Comparison of ENCODE assay signal across 1 cellular context in genomic region chr2:176178271-176178806, GRCh38.
TF ChIP-seq lines count a peak whose summit lies in the region.

No MANE protein-coding gene starts in this region.

TF ChIP-seq in HEK293, 187 proteins besides CTCF, POLR2A, EP300 and RAD21 (continued from another document):
- TF ChIP-seq, protein P1, sequence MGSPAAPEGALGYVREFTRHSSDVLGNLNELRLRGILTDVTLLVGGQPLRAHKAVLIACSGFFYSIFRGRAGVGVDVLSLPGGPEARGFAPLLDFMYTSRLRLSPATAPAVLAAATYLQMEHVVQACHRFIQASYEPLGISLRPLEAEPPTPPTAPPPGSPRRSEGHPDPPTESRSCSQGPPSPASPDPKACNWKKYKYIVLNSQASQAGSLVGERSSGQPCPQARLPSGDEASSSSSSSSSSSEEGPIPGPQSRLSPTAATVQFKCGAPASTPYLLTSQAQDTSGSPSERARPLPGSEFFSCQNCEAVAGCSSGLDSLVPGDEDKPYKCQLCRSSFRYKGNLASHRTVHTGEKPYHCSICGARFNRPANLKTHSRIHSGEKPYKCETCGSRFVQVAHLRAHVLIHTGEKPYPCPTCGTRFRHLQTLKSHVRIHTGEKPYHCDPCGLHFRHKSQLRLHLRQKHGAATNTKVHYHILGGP (tag by site-specific recombination; IDR thresholded peaks at IDR 0.05), result no peak
- TF ChIP-seq GLIS2 (tag by site-specific recombination; IDR thresholded peaks at IDR 0.05) (peak; percentile 24; the same call in 1 of the 2 replicates), ZNF202 (tag by site-specific recombination; IDR thresholded peaks at IDR 0.05; ENCODE audit: borderline replicate concordance) (no peak), EGR2 (tag by site-specific recombination; IDR thresholded peaks at IDR 0.05; ENCODE audit: low read depth) (0 out of 2 replicates have a peak, but pooled peaks have one; percentile 34), KLF1 (tag by site-specific recombination; IDR thresholded peaks at IDR 0.05) (no peak), OVOL3 (tag by site-specific recombination; IDR thresholded peaks at IDR 0.05) (no peak), SP7 (tag by site-specific recombination; IDR thresholded peaks at IDR 0.05) (peak; percentile 36), ZFHX2 (tag by site-specific recombination; conservative IDR thresholded peaks at IDR 0.05) (0 out of 2 replicates have a peak, but pooled peaks have one; percentile 35), YY2 (tag by site-specific recombination; IDR thresholded peaks at IDR 0.05) (no peak), KLF9 (tag by site-specific recombination; IDR thresholded peaks at IDR 0.05; ENCODE audit: low read depth) (peak; percentile 83), ZNF324 (tag by site-specific recombination; IDR thresholded peaks at IDR 0.05) (no peak), ZNF335 (tag by site-specific recombination; conservative IDR thresholded peaks at IDR 0.05) (peak; percentile 31; the same call in 1 of the 2 replicates), GLI2 (tag by site-specific recombination; IDR thresholded peaks at IDR 0.05; ENCODE audit: borderline replicate concordance, low read depth) (no peak), ZNF416 (tag by site-specific recombination; IDR thresholded peaks at IDR 0.05) (no peak), ZNF184 (tag by site-specific recombination; IDR thresholded peaks at IDR 0.05) (no peak), SP2 (tag by site-specific recombination; IDR thresholded peaks at IDR 0.05) (peak; percentile 30), ZNF26 (tag by site-specific recombination; IDR thresholded peaks at IDR 0.05) (no peak)
